Comparison of ENCODE assay signal across 8 cellular contexts in the genomic region with DNA sequence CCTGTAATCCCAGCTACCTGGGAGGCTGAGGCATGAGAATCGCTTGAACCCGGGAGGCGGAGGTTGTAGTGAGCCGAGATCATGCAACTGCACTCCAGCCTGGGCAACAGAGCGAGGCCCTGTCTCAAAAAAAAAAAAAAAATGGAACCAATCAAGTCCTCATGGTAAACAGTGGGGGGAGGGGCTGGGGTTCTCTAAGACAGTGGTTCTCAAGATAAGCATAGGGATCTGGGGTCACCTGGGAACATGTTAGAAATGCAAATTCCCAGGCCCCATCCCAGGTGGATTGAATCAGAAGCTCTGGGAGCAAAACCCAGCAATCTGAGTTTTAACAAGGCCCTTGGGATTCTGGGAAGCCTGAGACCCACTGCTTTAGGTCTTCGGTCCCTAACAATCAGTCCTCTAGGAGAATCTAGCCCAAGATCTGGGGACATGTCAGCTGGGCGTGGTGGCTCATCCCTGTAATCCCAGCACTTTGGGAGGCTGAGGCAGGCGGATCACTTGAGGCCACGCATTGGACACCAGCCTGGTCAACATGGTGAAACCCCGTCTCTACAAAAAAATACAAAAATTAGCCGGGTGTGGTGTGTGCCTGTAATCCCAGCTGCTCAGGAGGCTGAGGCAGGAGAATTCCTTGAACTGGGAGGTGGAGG. TPM values are rescaled to one million over a fixed set of nuclear protein-coding genes. Genes with fewer than 3 reads are reported as not detected.
A peak's percentile ranks its signal among the peaks of the same experiment; 100 is the strongest.
DNase-seq lines count a peak whose midpoint lies in the region; ATAC-seq and TF ChIP-seq lines count a peak whose summit lies in the region.
"Not testable (repeated sequence)": the region's sequence is repeated elsewhere in the genome, so short reads cannot be mapped to it uniquely, and the experiment has no call there.

No MANE protein-coding gene starts in this region.

- not testable (repeated sequence) for H3K9me2 ChIP-seq in hepatocyte (replicated peaks; ENCODE audit: insufficient read depth)

- not testable (repeated sequence) for H3K36me3 Mint-ChIP-seq in activated naive CD8-positive, alpha-beta T cell

- peak overlapping the region in 1 of 2 donors; percentile 15 for H3K9ac ChIP-seq in duodenal mucosa (ENCODE audit: low read depth in 1 of 2, low read length in 2 of 2)
- H3K9ac ChIP-seq in muscle layer of colon (ENCODE audit: low read length): not testable (repeated sequence)

- H3K4me1 Mint-ChIP-seq in activated naive CD8-positive, alpha-beta T cell (ENCODE audit: low read depth): peaks cover 93% of the 10 kb centered on the region

- H3K4me3 Mint-ChIP-seq in activated naive CD8-positive, alpha-beta T cell: peak overlapping the region; percentile 3

- H3K4me1 ChIP-seq in ACC112 (ENCODE audit: control insufficient read depth, insufficient read depth, low read length, unreplicated experiment): peaks cover 57% of the 10 kb centered on the region
- H3K4me1 ChIP-seq in duodenal mucosa (ENCODE audit: control insufficient read depth in 1 of 2, insufficient read depth in 2 of 2, low read length in 2 of 2): peaks cover 91 to 97% of the 10 kb centered on the region in 2 donors
- H3K4me1 ChIP-seq in hepatocyte (ENCODE audit: insufficient read depth): peaks cover 63% of the 10 kb centered on the region
- peaks cover 96% of the 10 kb centered on the region for H3K4me1 ChIP-seq in muscle layer of colon (ENCODE audit: insufficient read depth, low read length)
- H3K4me1 ChIP-seq in psoas muscle: peaks cover 88% of the 10 kb centered on the region

- not testable (repeated sequence) for H4K20me1 ChIP-seq in hepatocyte (ENCODE audit: insufficient read depth, poor library complexity, severe bottlenecking)

- not testable (repeated sequence) for H3K9me3 ChIP-seq in KOPT-K1 (ENCODE audit: insufficient read depth, low read length, poor library complexity, severe bottlenecking); duodenal mucosa (ENCODE audit: control insufficient read depth in 1 of 2, low read length in 2 of 2); hepatocyte (ENCODE audit: low read depth); muscle layer of colon (ENCODE audit: low read length); psoas muscle

- H3K79me2 ChIP-seq in ACC112 (ENCODE audit: control insufficient read depth, insufficient read depth, low read length, unreplicated experiment); hepatocyte: not testable (repeated sequence)

- not testable (repeated sequence) for H3K4me3 ChIP-seq in ACC112 (ENCODE audit: low read depth, low read length); duodenal mucosa (ENCODE audit: low read depth in 1 of 2, low read length in 2 of 2); hepatocyte
- H3K4me3 ChIP-seq in muscle layer of colon (ENCODE audit: low read depth in 1 of 2, low read length in 2 of 2) (peak overlapping the region in 1 of 2 donors; percentile 3), psoas muscle (peak overlapping the region; percentile 40)

- not testable (repeated sequence) for H3K27me3 Mint-ChIP-seq in activated naive CD8-positive, alpha-beta T cell

- not testable (repeated sequence) for H3K27me3 ChIP-seq in ACC112 (ENCODE audit: insufficient read depth, low read length); duodenal mucosa (ENCODE audit: control insufficient read depth in 1 of 2, insufficient read depth in 2 of 2, low read length in 2 of 2); hepatocyte; muscle layer of colon (ENCODE audit: control insufficient read depth in 1 of 2, insufficient read depth in 2 of 2, low read length in 2 of 2); psoas muscle (ENCODE audit: insufficient read depth in 3 of 3, low read length in 2 of 3)

- H2AFZ ChIP-seq in ACC112 (ENCODE audit: low read length, unreplicated experiment); hepatocyte: not testable (repeated sequence)

- peak overlapping the region; percentile 66 for H3K27ac Mint-ChIP-seq in activated naive CD8-positive, alpha-beta T cell

- H3K4me2 ChIP-seq in hepatocyte: peak overlapping the region; percentile 47

- H3K9me3 Mint-ChIP-seq in activated naive CD8-positive, alpha-beta T cell (ENCODE audit: low read depth): not testable (repeated sequence)

- TF ChIP-seq CTCF in hepatocyte (IDR thresholded peaks at IDR 0.05; ENCODE audit: poor library complexity); psoas muscle (IDR thresholded peaks at IDR 0.05): not testable (repeated sequence)

- not testable (repeated sequence) for H3K36me3 ChIP-seq in ACC112 (ENCODE audit: insufficient read depth, low read length); KOPT-K1 (ENCODE audit: insufficient read depth, low read length); duodenal mucosa (ENCODE audit: control insufficient read depth in 1 of 2, insufficient read depth in 2 of 2, low read length in 2 of 2); hepatocyte (replicated peaks; ENCODE audit: insufficient read depth, low read depth); muscle layer of colon (ENCODE audit: insufficient read depth, low read length); psoas muscle (ENCODE audit: insufficient read depth in 1 of 2, low read depth in 1 of 2)

- 94% methylated on average over 10 of the region's 11 CpGs for WGBS in hepatocyte (ENCODE audit: low lambda C conversion rate, missing lambda C conversion rate)
- 63 to 74% (median 63%) methylated on average over 11 of the region's 11 CpGs for WGBS in psoas muscle, 3 donors

- intact Hi-C loops in psoas muscle (cut with DNase I): not testable (repeated sequence)

- peak overlapping the region; percentile 54; the same call in 1 of the 2 replicates for H3K27ac ChIP-seq in ACC112 (ENCODE audit: low read depth, low read length)
- H3K27ac ChIP-seq in KOPT-K1 (ENCODE audit: low read depth, low read length, poor library complexity, severe bottlenecking): peak overlapping the region; percentile 82
- H3K27ac ChIP-seq in duodenal mucosa (ENCODE audit: low read depth, low read length): peak overlapping the region; percentile 67
- peak overlapping the region; percentile 77 for H3K27ac ChIP-seq in hepatocyte
- H3K27ac ChIP-seq in muscle layer of colon (ENCODE audit: low read depth, low read length): peak overlapping the region; percentile 92
- H3K27ac ChIP-seq in psoas muscle: peak overlapping the region; percentile 99
- H3K27ac ChIP-seq in temporal lobe (ENCODE audit: low read depth, low read length): peak overlapping the region; percentile 100

- not testable (repeated sequence) for DNase-seq in hepatocyte (ENCODE audit: low spot score); psoas muscle

- not testable (repeated sequence) for ATAC-seq in psoas muscle

RNA-seq across cellular contexts. Expression of a gene that starts 8.6 kb away (rescaled TPM):
- 2.3 and 3.0 TPM in 2 replicates for total RNA-seq in hepatocyte
- polyA plus RNA-seq in hepatocyte: 6.9 and 7.1 TPM in 2 replicates
- 10 to 100 TPM; 29.4 to 88.7 (median 51.0) TPM for total RNA-seq in psoas muscle
- polyA plus RNA-seq in psoas muscle: 10 to 100 TPM; 21.4 to 41.6 (median 24.4) TPM
- total RNA-seq in temporal lobe: 0.25 TPM

RNA-seq across cellular contexts. Expression of a gene that starts 12.8 kb away (rescaled TPM):
- total RNA-seq in hepatocyte (71.9 and 81.6 TPM in 2 replicates), psoas muscle (10 to 100 TPM; 63.3 to 75.6 (median 69.0) TPM), temporal lobe (81.9 TPM)
- polyA plus RNA-seq in hepatocyte (26.7 and 31.4 TPM in 2 replicates), psoas muscle (10 to 100 TPM; 48.6 to 84.7 (median 56.4) TPM)

RNA-seq across cellular contexts. Expression of a gene that starts 31.4 kb away (rescaled TPM):
- total RNA-seq in hepatocyte (26.7 and 30.2 TPM in 2 replicates), psoas muscle (10 to 100 TPM; 43.9 to 76.7 (median 57.1) TPM), temporal lobe (31.5 TPM)
- polyA plus RNA-seq in hepatocyte (33.0 and 37.5 TPM in 2 replicates), psoas muscle (10 to 100 TPM; 34.5 to 53.6 (median 38.6) TPM)

RNA-seq across cellular contexts. Expression of a gene that starts 46.2 kb away (rescaled TPM):
- total RNA-seq in hepatocyte (35.3 and 40.2 TPM in 2 replicates), psoas muscle (10 to 100 TPM; 39.5 to 55.1 (median 42.9) TPM), temporal lobe (109 TPM)
- polyA plus RNA-seq in hepatocyte (20.7 and 22.5 TPM in 2 replicates), psoas muscle (10 to 100 TPM in 2 of 3 donors, 1 to 10 TPM in 1; 9.5 to 60.0 (median 29.0) TPM)

RNA-seq across cellular contexts. Expression of a gene that starts 54.7 kb away (rescaled TPM):
- total RNA-seq in hepatocyte: 55.7 and 66.8 TPM in 2 replicates
- polyA plus RNA-seq in hepatocyte: 69.8 and 69.9 TPM in 2 replicates
- total RNA-seq in psoas muscle: 100 to 1,000 TPM in 2 of 4 donors, 10 to 100 TPM in 2; 56.3 to 120 (median 87.9) TPM
- 100 to 1,000 TPM in 1 of 3 donors, 10 to 100 TPM in 2; 51.1 to 115 (median 55.9) TPM for polyA plus RNA-seq in psoas muscle
- 76.7 TPM for total RNA-seq in temporal lobe
